In the genomic region with DNA sequence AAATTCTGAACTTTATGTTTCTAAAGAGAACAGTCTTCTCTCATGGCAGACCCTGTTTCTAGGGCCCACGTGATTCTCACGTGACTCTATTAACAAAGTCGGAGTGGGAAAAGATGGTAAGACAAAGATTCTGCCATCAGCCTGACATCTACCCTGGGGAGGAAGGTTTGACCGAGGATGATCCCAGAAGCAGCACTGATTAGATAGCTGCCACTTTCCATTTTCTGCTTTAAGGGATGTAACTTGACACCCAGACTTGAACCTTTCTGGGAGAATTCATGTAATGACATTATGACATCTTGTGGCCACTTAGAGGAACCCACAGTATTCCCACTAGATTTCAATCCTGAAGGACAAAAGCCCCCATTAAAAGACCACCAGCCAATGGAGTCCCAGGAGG, we compare ENCODE assay signal across 10 cellular contexts.
A peak's percentile ranks its signal among the peaks of the same experiment; 100 is the strongest.
DNase-seq lines count a peak whose midpoint lies in the region; ATAC-seq and TF ChIP-seq lines count a peak whose summit lies in the region.
"Had no signal": no experiment of that assay in that cellular context is flagged by ENCODE, and none has a peak within 500 bp of the region (broad histone marks: within the 10 kb centered on the region; RNA-seq: fewer than 3 reads in every experiment).

No MANE protein-coding gene starts in this region.

- H3K27ac Mint-ChIP-seq in T-helper 17 cell, result no peak overlapping the region

- H3K4me3 Mint-ChIP-seq in T-helper 17 cell, result no peak overlapping the region

- DNase-seq in AG09309 (ENCODE audit: low read depth) (no peak), WERI-Rb-1 (no peak), kidney epithelial cell (ENCODE audit: low read depth) (no peak), HuH-7.5 (ENCODE audit: low spot score) (no peak), T-helper 17 cell (no peak), NCI-H345 treated with DMSO at 0.1 percent for 48 hours (lab: John Stamatoyannopoulos, UW; ENCODE audit: unreplicated experiment) (no peak)
- DNase-seq: left ventricle myocardium superior, NCI-H2081 had no signal

- H3K36me3 ChIP-seq in WERI-Rb-1, result no peaks in the 10 kb centered on the region
- no peaks in the 10 kb centered on the region for H3K36me3 ChIP-seq in kidney epithelial cell (ENCODE audit: control insufficient read depth, insufficient read depth, low read length)

- no peak overlapping the region for H3K27ac ChIP-seq in WERI-Rb-1

- H3K4me3 ChIP-seq in AG09309 (ENCODE audit: control insufficient read depth, low read depth, low read length) (no peak overlapping the region), WERI-Rb-1 (ENCODE audit: low read depth, low read length) (no peak overlapping the region), kidney epithelial cell (ENCODE audit: low read depth, low read length) (no peak overlapping the region)

- peaks cover 22% of the 10 kb centered on the region for H3K27me3 Mint-ChIP-seq in T-helper 17 cell

- ATAC-seq in GM19438 (IDR thresholded peaks at IDR 0.05; ENCODE audit: low read depth, unreplicated experiment) (peak; percentile 15), T-helper 17 cell (no peak), GM18517 (IDR thresholded peaks at IDR 0.05; ENCODE audit: unreplicated experiment) (no peak)
- ATAC-seq: left ventricle myocardium superior had no signal

- H3K4me1 Mint-ChIP-seq in T-helper 17 cell, result peaks cover 7% of the 10 kb centered on the region

- H3K36me3 Mint-ChIP-seq in T-helper 17 cell (ENCODE audit: low read depth), result no peaks in the 10 kb centered on the region

- TF ChIP-seq CTCF in AG09309 (IDR thresholded peaks at IDR 0.05; ENCODE audit: control insufficient read depth, insufficient read depth, low read depth, low read length, missing control alignments), result peak; percentile 46
- peak; percentile 47 for TF ChIP-seq CTCF in WERI-Rb-1 (IDR thresholded peaks at IDR 0.05; ENCODE audit: low read depth, low read length)
- peak; percentile 12 for TF ChIP-seq CTCF in kidney epithelial cell (IDR thresholded peaks at IDR 0.05; ENCODE audit: insufficient read depth, low read length, poor library complexity, severe bottlenecking)

- H3K27me3 ChIP-seq in WERI-Rb-1 (ENCODE audit: insufficient read depth, low read depth, severe bottlenecking) (no peaks in the 10 kb centered on the region), kidney epithelial cell (ENCODE audit: control insufficient read depth, insufficient read depth, low read length) (peaks cover 9% of the 10 kb centered on the region)

- no peaks in the 10 kb centered on the region for H3K9me3 ChIP-seq in WERI-Rb-1 (ENCODE audit: severe bottlenecking)
- H3K9me3 ChIP-seq in T-helper 17 cell (ENCODE audit: control insufficient read depth, low read length, poor library complexity, severe bottlenecking), result no peaks in the 10 kb centered on the region
